22 cellular contexts compared by ENCODE assay signal in the genomic region with DNA sequence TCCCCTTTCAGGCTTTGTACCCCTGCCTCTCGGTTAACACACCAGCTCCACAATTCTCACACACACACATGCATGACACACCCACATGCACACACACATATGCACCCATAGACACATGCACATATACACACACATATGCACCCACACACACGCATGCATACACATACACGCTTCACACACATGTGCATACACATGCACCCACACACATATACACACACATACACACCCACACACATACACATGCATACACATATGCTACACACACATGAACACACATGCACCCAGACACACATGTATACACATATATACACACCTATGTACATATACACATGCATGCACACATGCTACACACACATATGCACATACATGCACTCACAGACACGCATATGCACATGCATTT.
"Had no signal": no experiment of that assay in that cellular context is flagged by ENCODE, and none has a peak within 500 bp of the region (broad histone marks: within the 10 kb centered on the region; RNA-seq: fewer than 3 reads in every experiment).

No MANE protein-coding gene starts in this region.

- H3K27ac ChIP-seq: brain microvascular endothelial cell, heart right ventricle, left lung, lower lobe of right lung, neural progenitor cell, right atrium auricular region, testis, transverse colon, vagina had no signal

- DNase-seq: activated B cell treated with CpG ODN at 0.5 μM for 24 hours; activated CD4-positive, alpha-beta T cell treated with anti-CD3 and anti-CD28 coated beads, Interleukin-2, amount 50 U/mL, for 1 hour; activated CD8-positive, alpha-beta T cell treated with anti-CD3 and anti-CD28 coated beads for 36 hours; activated gamma-delta T cell treated with Interleukin-2 at 50 U/mL for 16 hours; activated naive CD4-positive, alpha-beta T cell treated with anti-CD3 and anti-CD28 coated beads, Interleukin-2, amount 50 U/mL, for 16 hours; activated T-cell treated with anti-CD3 and anti-CD28 coated beads, Interleukin-2, amount 50 U/mL, for 4 hours; amniotic stem cell; caudate nucleus; heart right ventricle; left lung; lower lobe of right lung; mesendoderm; natural killer cell; stimulated activated naive CD4-positive, alpha-beta T cell treated with Interleukin-2 at 50 U/mL for 16 hours; testis; transverse colon had no signal

- H3K9me3 ChIP-seq: heart right ventricle, left lung, lower lobe of right lung, right atrium auricular region, testis, transverse colon, vagina had no signal

- ATAC-seq: activated CD8-positive, alpha-beta T cell treated with anti-CD3 and anti-CD28 coated beads for 36 hours; heart right ventricle; left lung; lower lobe of right lung had no signal

- H3K27me3 ChIP-seq: brain microvascular endothelial cell, neural progenitor cell, right atrium auricular region, testis, transverse colon, vagina had no signal

- FAIRE-seq: astrocyte had no signal

- H3K4me1 ChIP-seq: left lung, lower lobe of right lung, neural progenitor cell, right atrium auricular region, testis had no signal

- H3K36me3 ChIP-seq: brain microvascular endothelial cell, heart right ventricle, left lung, lower lobe of right lung, neural progenitor cell, right atrium auricular region, transverse colon, vagina had no signal

- H3K4me3 ChIP-seq: heart right ventricle, left lung, lower lobe of right lung, neural progenitor cell, right atrium auricular region, smooth muscle cell, testis, transverse colon, vagina had no signal
